Comparison of ENCODE assay signal across 1 cellular context in the genomic region with DNA sequence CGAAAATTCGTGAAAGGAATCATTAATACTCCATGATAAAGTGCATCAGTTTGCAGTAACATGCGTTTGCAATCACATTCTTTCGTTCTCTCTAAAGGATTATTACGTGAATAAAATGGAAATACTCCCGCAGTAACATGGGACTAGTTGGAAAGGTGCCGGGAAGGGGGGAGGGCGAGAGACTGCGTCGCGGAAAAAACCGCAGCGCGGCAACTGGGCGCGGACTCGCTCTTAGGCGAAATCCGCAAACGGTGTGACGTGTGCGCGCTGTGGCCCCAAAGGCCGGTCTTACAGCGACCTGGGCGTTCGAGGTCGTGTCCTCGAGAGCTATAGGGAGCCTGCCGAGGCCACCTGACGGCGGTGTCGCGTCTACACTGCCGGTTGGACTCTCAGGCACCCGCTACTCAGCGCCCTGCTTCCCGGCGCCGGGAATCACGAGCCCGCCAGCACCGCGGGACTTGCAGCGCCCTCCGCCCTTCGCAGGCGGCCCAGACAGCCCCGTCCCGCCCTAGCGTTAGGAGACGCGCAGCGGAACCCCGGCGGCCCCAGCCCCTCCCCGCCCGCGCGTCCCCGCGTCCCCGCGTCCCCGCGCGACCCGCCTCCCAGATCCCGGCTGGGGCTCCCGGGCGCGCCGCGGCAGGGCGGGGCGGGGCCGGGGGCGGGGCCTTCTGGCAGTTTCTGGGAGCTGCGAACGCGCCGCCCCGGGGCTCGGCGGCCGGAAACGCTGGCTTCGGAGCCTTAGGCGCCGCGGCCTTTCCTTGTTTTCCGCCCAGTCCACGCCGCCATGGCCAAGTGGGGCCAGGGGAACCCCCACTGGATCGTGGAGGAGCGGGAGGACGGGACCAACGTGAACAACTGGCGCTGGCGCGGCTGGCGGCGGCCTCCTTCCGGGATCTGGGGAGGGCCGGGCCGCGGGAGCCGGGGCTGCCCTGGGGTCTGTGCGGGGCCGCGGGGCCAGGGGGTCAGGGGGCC.
TF ChIP-seq lines count a peak whose summit lies in the region.

No MANE protein-coding gene starts in this region.

TF ChIP-seq in HepG2, 621 proteins besides CTCF, POLR2A, EP300 and RAD21 (continued from another document and continues in another):
- 0 out of 2 replicates have a peak, but pooled peaks have one; percentile 19 for TF ChIP-seq SSRP1 (CRISPR knock-in tag; IDR thresholded peaks at IDR 0.05)
- TF ChIP-seq, protein P1, sequence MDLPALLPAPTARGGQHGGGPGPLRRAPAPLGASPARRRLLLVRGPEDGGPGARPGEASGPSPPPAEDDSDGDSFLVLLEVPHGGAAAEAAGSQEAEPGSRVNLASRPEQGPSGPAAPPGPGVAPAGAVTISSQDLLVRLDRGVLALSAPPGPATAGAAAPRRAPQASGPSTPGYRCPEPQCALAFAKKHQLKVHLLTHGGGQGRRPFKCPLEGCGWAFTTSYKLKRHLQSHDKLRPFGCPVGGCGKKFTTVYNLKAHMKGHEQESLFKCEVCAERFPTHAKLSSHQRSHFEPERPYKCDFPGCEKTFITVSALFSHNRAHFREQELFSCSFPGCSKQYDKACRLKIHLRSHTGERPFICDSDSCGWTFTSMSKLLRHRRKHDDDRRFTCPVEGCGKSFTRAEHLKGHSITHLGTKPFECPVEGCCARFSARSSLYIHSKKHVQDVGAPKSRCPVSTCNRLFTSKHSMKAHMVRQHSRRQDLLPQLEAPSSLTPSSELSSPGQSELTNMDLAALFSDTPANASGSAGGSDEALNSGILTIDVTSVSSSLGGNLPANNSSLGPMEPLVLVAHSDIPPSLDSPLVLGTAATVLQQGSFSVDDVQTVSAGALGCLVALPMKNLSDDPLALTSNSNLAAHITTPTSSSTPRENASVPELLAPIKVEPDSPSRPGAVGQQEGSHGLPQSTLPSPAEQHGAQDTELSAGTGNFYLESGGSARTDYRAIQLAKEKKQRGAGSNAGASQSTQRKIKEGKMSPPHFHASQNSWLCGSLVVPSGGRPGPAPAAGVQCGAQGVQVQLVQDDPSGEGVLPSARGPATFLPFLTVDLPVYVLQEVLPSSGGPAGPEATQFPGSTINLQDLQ (CRISPR knock-in tag; IDR thresholded peaks at IDR 0.05), result peak; percentile 96
- TF ChIP-seq ZNF180 (CRISPR knock-in tag; IDR thresholded peaks at IDR 0.05; ENCODE audit: borderline replicate concordance, low read depth), result no peak
- peak; percentile 13 for TF ChIP-seq ARNTL (CRISPR knock-in tag; IDR thresholded peaks at IDR 0.05)
- peak; percentile 26; the same call in 1 of the 2 replicates for TF ChIP-seq RFX3 (CRISPR knock-in tag; IDR thresholded peaks at IDR 0.05)
- TF ChIP-seq, protein P2, sequence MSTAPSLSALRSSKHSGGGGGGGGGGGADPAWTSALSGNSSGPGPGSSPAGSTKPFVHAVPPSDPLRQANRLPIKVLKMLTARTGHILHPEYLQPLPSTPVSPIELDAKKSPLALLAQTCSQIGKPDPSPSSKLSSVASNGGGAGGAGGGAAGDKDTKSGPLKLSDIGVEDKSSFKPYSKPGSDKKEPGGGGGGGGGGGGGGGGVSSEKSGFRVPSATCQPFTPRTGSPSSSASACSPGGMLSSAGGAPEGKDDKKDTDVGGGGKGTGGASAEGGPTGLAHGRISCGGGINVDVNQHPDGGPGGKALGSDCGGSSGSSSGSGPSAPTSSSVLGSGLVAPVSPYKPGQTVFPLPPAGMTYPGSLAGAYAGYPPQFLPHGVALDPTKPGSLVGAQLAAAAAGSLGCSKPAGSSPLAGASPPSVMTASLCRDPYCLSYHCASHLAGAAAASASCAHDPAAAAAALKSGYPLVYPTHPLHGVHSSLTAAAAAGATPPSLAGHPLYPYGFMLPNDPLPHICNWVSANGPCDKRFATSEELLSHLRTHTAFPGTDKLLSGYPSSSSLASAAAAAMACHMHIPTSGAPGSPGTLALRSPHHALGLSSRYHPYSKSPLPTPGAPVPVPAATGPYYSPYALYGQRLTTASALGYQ (CRISPR knock-in tag; IDR thresholded peaks at IDR 0.05), result peak; percentile 23; the same call in 1 of the 2 replicates
- TF ChIP-seq MBD4 (IDR thresholded peaks at IDR 0.05; ENCODE audit: borderline replicate concordance, low read length), result no peak
- TF ChIP-seq, protein P3, sequence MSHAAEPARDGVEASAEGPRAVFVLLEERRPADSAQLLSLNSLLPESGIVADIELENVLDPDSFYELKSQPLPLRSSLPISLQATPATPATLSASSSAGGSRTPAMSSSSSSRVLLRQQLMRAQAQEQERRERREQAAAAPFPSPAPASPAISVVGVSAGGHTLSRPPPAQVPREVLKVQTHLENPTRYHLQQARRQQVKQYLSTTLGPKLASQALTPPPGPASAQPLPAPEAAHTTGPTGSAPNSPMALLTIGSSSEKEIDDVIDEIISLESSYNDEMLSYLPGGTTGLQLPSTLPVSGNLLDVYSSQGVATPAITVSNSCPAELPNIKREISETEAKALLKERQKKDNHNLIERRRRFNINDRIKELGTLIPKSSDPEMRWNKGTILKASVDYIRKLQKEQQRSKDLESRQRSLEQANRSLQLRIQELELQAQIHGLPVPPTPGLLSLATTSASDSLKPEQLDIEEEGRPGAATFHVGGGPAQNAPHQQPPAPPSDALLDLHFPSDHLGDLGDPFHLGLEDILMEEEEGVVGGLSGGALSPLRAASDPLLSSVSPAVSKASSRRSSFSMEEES (CRISPR knock-in tag; IDR thresholded peaks at IDR 0.05), result peak; percentile 90
- 0 out of 2 replicates have a peak, but pooled peaks have one; percentile 26 for TF ChIP-seq ZNF34 (CRISPR knock-in tag; IDR thresholded peaks at IDR 0.05; ENCODE audit: borderline replicate concordance)
- TF ChIP-seq, protein P4, sequence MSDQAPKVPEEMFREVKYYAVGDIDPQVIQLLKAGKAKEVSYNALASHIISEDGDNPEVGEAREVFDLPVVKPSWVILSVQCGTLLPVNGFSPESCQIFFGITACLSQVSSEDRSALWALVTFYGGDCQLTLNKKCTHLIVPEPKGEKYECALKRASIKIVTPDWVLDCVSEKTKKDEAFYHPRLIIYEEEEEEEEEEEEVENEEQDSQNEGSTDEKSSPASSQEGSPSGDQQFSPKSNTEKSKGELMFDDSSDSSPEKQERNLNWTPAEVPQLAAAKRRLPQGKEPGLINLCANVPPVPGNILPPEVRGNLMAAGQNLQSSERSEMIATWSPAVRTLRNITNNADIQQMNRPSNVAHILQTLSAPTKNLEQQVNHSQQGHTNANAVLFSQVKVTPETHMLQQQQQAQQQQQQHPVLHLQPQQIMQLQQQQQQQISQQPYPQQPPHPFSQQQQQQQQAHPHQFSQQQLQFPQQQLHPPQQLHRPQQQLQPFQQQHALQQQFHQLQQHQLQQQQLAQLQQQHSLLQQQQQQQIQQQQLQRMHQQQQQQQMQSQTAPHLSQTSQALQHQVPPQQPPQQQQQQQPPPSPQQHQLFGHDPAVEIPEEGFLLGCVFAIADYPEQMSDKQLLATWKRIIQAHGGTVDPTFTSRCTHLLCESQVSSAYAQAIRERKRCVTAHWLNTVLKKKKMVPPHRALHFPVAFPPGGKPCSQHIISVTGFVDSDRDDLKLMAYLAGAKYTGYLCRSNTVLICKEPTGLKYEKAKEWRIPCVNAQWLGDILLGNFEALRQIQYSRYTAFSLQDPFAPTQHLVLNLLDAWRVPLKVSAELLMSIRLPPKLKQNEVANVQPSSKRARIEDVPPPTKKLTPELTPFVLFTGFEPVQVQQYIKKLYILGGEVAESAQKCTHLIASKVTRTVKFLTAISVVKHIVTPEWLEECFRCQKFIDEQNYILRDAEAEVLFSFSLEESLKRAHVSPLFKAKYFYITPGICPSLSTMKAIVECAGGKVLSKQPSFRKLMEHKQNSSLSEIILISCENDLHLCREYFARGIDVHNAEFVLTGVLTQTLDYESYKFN (CRISPR knock-in tag; conservative IDR thresholded peaks at IDR 0.05), result peak; percentile 68; the same call in 1 of the 2 replicates
- TF ChIP-seq, protein P5, sequence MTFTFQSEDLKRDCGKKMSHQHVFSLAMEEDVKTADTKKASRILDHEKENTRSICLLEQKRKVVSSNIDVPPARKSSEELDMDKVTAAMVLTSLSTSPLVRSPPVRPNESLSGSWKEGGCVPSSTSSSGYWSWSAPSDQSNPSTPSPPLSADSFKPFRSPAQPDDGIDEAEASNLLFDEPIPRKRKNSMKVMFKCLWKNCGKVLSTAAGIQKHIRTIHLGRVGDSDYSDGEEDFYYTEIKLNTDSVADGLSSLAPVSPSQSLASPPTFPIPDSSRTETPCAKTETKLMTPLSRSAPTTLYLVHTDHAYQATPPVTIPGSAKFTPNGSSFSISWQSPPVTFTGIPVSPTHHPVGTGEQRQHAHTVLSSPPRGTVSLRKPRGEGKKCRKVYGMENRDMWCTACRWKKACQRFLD (CRISPR knock-in tag; IDR thresholded peaks at IDR 0.05; ENCODE audit: borderline replicate concordance), result no peak; the same call in 1 of the 2 replicates
- TF ChIP-seq RFXAP (CRISPR knock-in tag; IDR thresholded peaks at IDR 0.05; ENCODE audit: borderline replicate concordance), result 0 out of 2 replicates have a peak, but pooled peaks have one; percentile 84
- TF ChIP-seq DNMT1 (CRISPR knock-in tag; IDR thresholded peaks at IDR 0.05), result no peak
- TF ChIP-seq HNF4G (IDR thresholded peaks at IDR 0.05; ENCODE audit: borderline replicate concordance, low read depth, low read length), result peak; percentile 8; the same call in 1 of the 2 replicates
- TF ChIP-seq HNF4G (CRISPR knock-in tag; IDR thresholded peaks at IDR 0.05; ENCODE audit: borderline replicate concordance, low read depth), result no peak
- TF ChIP-seq, protein P6, sequence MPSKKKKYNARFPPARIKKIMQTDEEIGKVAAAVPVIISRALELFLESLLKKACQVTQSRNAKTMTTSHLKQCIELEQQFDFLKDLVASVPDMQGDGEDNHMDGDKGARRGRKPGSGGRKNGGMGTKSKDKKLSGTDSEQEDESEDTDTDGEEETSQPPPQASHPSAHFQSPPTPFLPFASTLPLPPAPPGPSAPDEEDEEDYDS (CRISPR knock-in tag; IDR thresholded peaks at IDR 0.05), result peak; percentile 50; the same call in 1 of the 2 replicates
- TF ChIP-seq HNRNPK (IDR thresholded peaks at IDR 0.05; ENCODE audit: low read depth, low read length, poor library complexity, severe bottlenecking), result peak; percentile 82
- TF ChIP-seq, protein P7, sequence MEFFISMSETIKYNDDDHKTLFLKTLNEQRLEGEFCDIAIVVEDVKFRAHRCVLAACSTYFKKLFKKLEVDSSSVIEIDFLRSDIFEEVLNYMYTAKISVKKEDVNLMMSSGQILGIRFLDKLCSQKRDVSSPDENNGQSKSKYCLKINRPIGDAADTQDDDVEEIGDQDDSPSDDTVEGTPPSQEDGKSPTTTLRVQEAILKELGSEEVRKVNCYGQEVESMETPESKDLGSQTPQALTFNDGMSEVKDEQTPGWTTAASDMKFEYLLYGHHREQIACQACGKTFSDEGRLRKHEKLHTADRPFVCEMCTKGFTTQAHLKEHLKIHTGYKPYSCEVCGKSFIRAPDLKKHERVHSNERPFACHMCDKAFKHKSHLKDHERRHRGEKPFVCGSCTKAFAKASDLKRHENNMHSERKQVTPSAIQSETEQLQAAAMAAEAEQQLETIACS (CRISPR knock-in tag; IDR thresholded peaks at IDR 0.05), result peak; percentile 98
- peak; percentile 96 for TF ChIP-seq POLR2G (IDR thresholded peaks at IDR 0.05; ENCODE audit: low read depth, low read length)
- peak; percentile 96 for TF ChIP-seq CBFB (CRISPR knock-in tag; IDR thresholded peaks at IDR 0.05)
- TF ChIP-seq FOSL1 (CRISPR knock-in tag; IDR thresholded peaks at IDR 0.05; ENCODE audit: borderline replicate concordance), result no peak
- TF ChIP-seq MAFK (conservative IDR thresholded peaks at IDR 0.05 in 1 of 2, IDR thresholded peaks at IDR 0.05 in 1 of 2; ENCODE audit: low read length in 2 of 2), result 0 out of 4 replicates have a peak, but pooled peaks of 1 of the 2 experiments have one; percentile 1
- no peak for TF ChIP-seq SETDB1 (CRISPR knock-in tag; IDR thresholded peaks at IDR 0.05; ENCODE audit: borderline replicate concordance)
- peak; percentile 88 for TF ChIP-seq MED1 (CRISPR knock-in tag; IDR thresholded peaks at IDR 0.05)
- TF ChIP-seq, protein P8, sequence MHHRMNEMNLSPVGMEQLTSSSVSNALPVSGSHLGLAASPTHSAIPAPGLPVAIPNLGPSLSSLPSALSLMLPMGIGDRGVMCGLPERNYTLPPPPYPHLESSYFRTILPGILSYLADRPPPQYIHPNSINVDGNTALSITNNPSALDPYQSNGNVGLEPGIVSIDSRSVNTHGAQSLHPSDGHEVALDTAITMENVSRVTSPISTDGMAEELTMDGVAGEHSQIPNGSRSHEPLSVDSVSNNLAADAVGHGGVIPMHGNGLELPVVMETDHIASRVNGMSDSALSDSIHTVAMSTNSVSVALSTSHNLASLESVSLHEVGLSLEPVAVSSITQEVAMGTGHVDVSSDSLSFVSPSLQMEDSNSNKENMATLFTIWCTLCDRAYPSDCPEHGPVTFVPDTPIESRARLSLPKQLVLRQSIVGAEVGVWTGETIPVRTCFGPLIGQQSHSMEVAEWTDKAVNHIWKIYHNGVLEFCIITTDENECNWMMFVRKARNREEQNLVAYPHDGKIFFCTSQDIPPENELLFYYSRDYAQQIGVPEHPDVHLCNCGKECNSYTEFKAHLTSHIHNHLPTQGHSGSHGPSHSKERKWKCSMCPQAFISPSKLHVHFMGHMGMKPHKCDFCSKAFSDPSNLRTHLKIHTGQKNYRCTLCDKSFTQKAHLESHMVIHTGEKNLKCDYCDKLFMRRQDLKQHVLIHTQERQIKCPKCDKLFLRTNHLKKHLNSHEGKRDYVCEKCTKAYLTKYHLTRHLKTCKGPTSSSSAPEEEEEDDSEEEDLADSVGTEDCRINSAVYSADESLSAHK (CRISPR knock-in tag; IDR thresholded peaks at IDR 0.05; ENCODE audit: borderline replicate concordance), result 0 out of 2 replicates have a peak, but pooled peaks have one; percentile 55
- peak; percentile 66 for TF ChIP-seq PHF20 (CRISPR knock-in tag; IDR thresholded peaks at IDR 0.05)
- peak; percentile 94 for TF ChIP-seq FOXC1 (CRISPR knock-in tag; IDR thresholded peaks at IDR 0.05; ENCODE audit: borderline replicate concordance)
- 0 out of 2 replicates have a peak, but pooled peaks have one; percentile 79 for TF ChIP-seq RFXANK (CRISPR knock-in tag; IDR thresholded peaks at IDR 0.05)
- TF ChIP-seq ZFAT (CRISPR knock-in tag; conservative IDR thresholded peaks at IDR 0.05), result no peak
- TF ChIP-seq, protein P9, sequence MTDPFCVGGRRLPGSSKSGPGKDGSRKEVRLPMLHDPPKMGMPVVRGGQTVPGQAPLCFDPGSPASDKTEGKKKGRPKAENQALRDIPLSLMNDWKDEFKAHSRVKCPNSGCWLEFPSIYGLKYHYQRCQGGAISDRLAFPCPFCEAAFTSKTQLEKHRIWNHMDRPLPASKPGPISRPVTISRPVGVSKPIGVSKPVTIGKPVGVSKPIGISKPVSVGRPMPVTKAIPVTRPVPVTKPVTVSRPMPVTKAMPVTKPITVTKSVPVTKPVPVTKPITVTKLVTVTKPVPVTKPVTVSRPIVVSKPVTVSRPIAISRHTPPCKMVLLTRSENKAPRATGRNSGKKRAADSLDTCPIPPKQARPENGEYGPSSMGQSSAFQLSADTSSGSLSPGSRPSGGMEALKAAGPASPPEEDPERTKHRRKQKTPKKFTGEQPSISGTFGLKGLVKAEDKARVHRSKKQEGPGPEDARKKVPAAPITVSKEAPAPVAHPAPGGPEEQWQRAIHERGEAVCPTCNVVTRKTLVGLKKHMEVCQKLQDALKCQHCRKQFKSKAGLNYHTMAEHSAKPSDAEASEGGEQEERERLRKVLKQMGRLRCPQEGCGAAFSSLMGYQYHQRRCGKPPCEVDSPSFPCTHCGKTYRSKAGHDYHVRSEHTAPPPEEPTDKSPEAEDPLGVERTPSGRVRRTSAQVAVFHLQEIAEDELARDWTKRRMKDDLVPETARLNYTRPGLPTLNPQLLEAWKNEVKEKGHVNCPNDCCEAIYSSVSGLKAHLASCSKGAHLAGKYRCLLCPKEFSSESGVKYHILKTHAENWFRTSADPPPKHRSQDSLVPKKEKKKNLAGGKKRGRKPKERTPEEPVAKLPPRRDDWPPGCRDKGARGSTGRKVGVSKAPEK (CRISPR knock-in tag; IDR thresholded peaks at IDR 0.05; ENCODE audit: borderline replicate concordance), result peak; percentile 65; the same call in 1 of the 2 replicates
- no peak for TF ChIP-seq ZNF33A (CRISPR knock-in tag; IDR thresholded peaks at IDR 0.05; ENCODE audit: borderline replicate concordance)
- TF ChIP-seq, protein P10, sequence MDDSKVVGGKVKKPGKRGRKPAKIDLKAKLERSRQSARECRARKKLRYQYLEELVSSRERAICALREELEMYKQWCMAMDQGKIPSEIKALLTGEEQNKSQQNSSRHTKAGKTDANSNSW (CRISPR knock-in tag; IDR thresholded peaks at IDR 0.05; ENCODE audit: borderline replicate concordance), result no peak; the same call in 1 of the 2 replicates
- TF ChIP-seq ZNF296 (CRISPR knock-in tag; conservative IDR thresholded peaks at IDR 0.05), result peak; percentile 38
